33 cellular contexts compared by ENCODE assay signal in the genomic region with DNA sequence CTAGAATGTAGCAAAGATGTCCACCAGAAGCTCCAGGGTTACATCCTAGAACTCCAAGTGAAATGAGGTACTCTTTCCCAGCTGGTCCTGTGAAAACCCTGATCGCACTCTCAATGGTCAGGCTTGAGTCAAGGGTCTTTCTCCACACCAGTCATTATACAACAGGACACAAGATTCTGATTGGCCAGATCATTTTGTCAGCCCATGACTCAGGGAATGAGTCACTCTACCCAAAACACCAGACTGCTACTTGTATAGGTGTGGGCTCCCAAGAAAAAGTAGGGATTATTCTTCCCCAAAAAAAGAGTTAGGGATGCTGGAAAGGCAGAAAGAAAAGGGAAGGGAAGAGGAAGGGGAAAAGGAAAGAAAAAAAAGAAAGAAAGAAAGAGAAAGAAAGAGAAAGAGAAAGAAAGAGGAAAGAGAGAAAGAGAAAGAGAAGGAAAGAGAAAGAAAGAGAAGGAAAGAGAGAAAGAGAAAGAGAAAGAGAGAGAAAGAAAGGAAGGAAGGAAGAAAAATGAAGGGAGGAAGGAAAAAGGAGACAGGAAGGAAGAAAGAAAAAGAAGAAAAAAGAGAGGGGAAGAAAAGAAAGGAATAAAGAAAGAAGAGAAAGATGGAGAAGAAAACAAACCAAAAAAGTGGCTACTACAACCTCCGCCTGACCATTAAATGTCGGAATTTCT. TPM values are rescaled to one million over a fixed set of nuclear protein-coding genes. Genes with fewer than 3 reads are reported as not detected.
DNase-seq lines count a peak whose midpoint lies in the region; ATAC-seq and TF ChIP-seq lines count a peak whose summit lies in the region.
"Had no signal": no experiment of that assay in that cellular context is flagged by ENCODE, and none has a peak within 500 bp of the region (broad histone marks: within the 10 kb centered on the region; RNA-seq: fewer than 3 reads in every experiment).

No MANE protein-coding gene starts in this region.

- no peaks in the 10 kb centered on the region for H3K36me3 Mint-ChIP-seq in WTC11
- H3K36me3 Mint-ChIP-seq: mesothelial cell of epicardium; naive thymus-derived CD4-positive, alpha-beta T cell had no signal

- H3K27me3 Mint-ChIP-seq in WTC11 (ENCODE audit: low read depth): no peaks in the 10 kb centered on the region

- no peak overlapping the region for H3K27ac Mint-ChIP-seq in WTC11
- H3K27ac Mint-ChIP-seq: activated CD4-positive, alpha-beta T cell treated with anti-CD3 and anti-CD28 coated beads, Interleukin-2, amount 10 ng/mL, durations not matched to agents 7 days and 5 days; activated T-helper 1 cell treated with anti-CD3 and anti-CD28 coated beads, Interleukin-12 subunit alpha, Interleukin-12 subunit beta, Interleukin-2, Interleukin-4 antibody, amounts not matched to agents 30 ng/mL and 10 ng/mL and 1 ng/mL, durations not matched to agents 14 hours and 24 hours and 36 hours; mesothelial cell of epicardium; naive thymus-derived CD4-positive, alpha-beta T cell; T-helper 17 cell had no signal

- POLR2A ChIA-PET in WTC11 (lab: Charles Lee): no interaction called here

- CTCF ChIA-PET in WTC11 (lab: Charles Lee): interaction anchor here (1.0 kb wide), 1 partner anchor 18 kb away, joined by 6 read pairs; no protein-coding TSS in a partner anchor

- no peak for ATAC-seq in WTC11
- no peak for ATAC-seq in GM19023 (IDR thresholded peaks at IDR 0.05; ENCODE audit: unreplicated experiment)
- ATAC-seq: GM12878; left lobe of liver; naive thymus-derived CD4-positive, alpha-beta T cell; T-helper 17 cell had no signal

- no peak overlapping the region for H3K4me3 Mint-ChIP-seq in WTC11
- H3K4me3 Mint-ChIP-seq: activated CD4-positive, alpha-beta T cell treated with anti-CD3 and anti-CD28 coated beads, Interleukin-2, amount 10 ng/mL, durations not matched to agents 7 days and 5 days; activated T-helper 1 cell treated with anti-CD3 and anti-CD28 coated beads, Interleukin-12 subunit alpha, Interleukin-12 subunit beta, Interleukin-2, Interleukin-4 antibody, amounts not matched to agents 30 ng/mL and 10 ng/mL and 1 ng/mL, durations not matched to agents 14 hours and 24 hours and 36 hours; central memory CD8-positive, alpha-beta T cell; mesothelial cell of epicardium; naive thymus-derived CD4-positive, alpha-beta T cell; T-helper 17 cell had no signal

- DNase-seq in AG08396 (ENCODE audit: low spot score): peak; percentile 8
- peak; percentile 74 for DNase-seq in HT1080 (ENCODE audit: low read depth)
- DNase-seq in WTC11 (ENCODE audit: low spot score): no peak
- peak; percentile 39 for DNase-seq in fibroblast of peridontal ligament (ENCODE audit: extremely low read depth)
- no peak for DNase-seq in cerebellar cortex (ENCODE audit: low spot score)
- DNase-seq in NCI-H748 treated with DMSO at 0.1 percent for 48 hours (lab: John Stamatoyannopoulos, UW): no peak
- no peak for DNase-seq in DMS153 (lab: John Stamatoyannopoulos, UW)
- DNase-seq: ACHN; activated CD4-positive, alpha-beta T cell treated with anti-CD3 and anti-CD28 coated beads, Interleukin-2, amount 10 ng/mL, durations not matched to agents 7 days and 5 days; activated naive CD4-positive, alpha-beta T cell treated with anti-CD3 and anti-CD28 coated beads, Interleukin-2, amount 50 U/mL, for 16 hours; amygdala; C1 segment of cervical spinal cord; Caco-2; DMS79 treated with DMSO at 0.1 percent for 48 hours; dorsolateral prefrontal cortex; KBM-7; naive thymus-derived CD4-positive, alpha-beta T cell; NCI-H187; NCI-H526; occipital lobe; SK-N-SH; small intestine; stimulated activated CD4-positive, alpha-beta T cell treated with anti-CD3 and anti-CD28 coated beads, Interleukin-1b, Interleukin-23, amount 100 ng/mL, for 48 hours; T-helper 17 cell; testis; uterus; WERI-Rb-1 had no signal

- peaks cover 9% of the 10 kb centered on the region for H3K9me3 Mint-ChIP-seq in WTC11
- H3K9me3 Mint-ChIP-seq: activated T-helper 1 cell treated with anti-CD3 and anti-CD28 coated beads, Interleukin-12 subunit alpha, Interleukin-12 subunit beta, Interleukin-2, Interleukin-4 antibody, amounts not matched to agents 30 ng/mL and 10 ng/mL and 1 ng/mL, durations not matched to agents 14 hours and 24 hours and 36 hours; central memory CD8-positive, alpha-beta T cell had no signal

- no peak for TF ChIP-seq CTCF in WTC11 (IDR thresholded peaks at IDR 0.05)

- peaks cover 1% of the 10 kb centered on the region for H3K4me1 Mint-ChIP-seq in WTC11
- H3K4me1 Mint-ChIP-seq: activated CD4-positive, alpha-beta T cell treated with anti-CD3 and anti-CD28 coated beads, Interleukin-2, amount 10 ng/mL, durations not matched to agents 7 days and 5 days; central memory CD8-positive, alpha-beta T cell; mesothelial cell of epicardium; naive thymus-derived CD4-positive, alpha-beta T cell; T-helper 17 cell had no signal

TF ChIP-seq in WTC11, 78 proteins besides CTCF, POLR2A, EP300 and RAD21:
- TF ChIP-seq KAT7 (CRISPR knock-in tag; IDR thresholded peaks at IDR 0.05; ENCODE audit: borderline replicate concordance) (no peak), NFE2L1 (CRISPR knock-in tag; IDR thresholded peaks at IDR 0.05) (no peak), ZNF232 (CRISPR knock-in tag; IDR thresholded peaks at IDR 0.05) (no peak), ZMAT4 (CRISPR knock-in tag; IDR thresholded peaks at IDR 0.05) (no peak)
- TF ChIP-seq, protein P1, sequence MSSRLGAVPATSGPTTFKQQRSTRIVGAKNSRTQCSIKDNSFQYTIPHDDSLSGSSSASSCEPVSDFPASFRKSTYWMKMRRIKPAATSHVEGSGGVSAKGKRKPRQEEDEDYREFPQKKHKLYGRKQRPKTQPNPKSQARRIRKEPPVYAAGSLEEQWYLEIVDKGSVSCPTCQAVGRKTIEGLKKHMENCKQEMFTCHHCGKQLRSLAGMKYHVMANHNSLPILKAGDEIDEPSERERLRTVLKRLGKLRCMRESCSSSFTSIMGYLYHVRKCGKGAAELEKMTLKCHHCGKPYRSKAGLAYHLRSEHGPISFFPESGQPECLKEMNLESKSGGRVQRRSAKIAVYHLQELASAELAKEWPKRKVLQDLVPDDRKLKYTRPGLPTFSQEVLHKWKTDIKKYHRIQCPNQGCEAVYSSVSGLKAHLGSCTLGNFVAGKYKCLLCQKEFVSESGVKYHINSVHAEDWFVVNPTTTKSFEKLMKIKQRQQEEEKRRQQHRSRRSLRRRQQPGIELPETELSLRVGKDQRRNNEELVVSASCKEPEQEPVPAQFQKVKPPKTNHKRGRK (CRISPR knock-in tag; IDR thresholded peaks at IDR 0.05; ENCODE audit: borderline replicate concordance): peak; percentile 91; the same call in 1 of the 2 replicates

RNA-seq across cellular contexts. Expression of gene ANKEF1, which starts 30.5 kb away (rescaled TPM):
- total RNA-seq in HT1080 (2014; rRNA removed; shearing (Covaris generic)): 4.3 and 7.4 TPM in 2 replicates
- polyA plus RNA-seq in HT1080 (2015; cell fraction: cytosol; rRNA removed): 4.6 and 4.7 TPM in 2 replicates
- polyA plus RNA-seq in HT1080 (2015; cell fraction: nucleus; rRNA removed): 3.6 and 3.8 TPM in 2 replicates
- total RNA-seq in WTC11 (2021): 7.1 to 10.3 TPM (median 10.3 TPM) in 3 replicates

Comparison
In these comparisons a context has a peak if more than half of its experiments do, and no peak if none do; other contexts are left out.
1. DNase-seq: peak in AG08396 (single experiment), HT1080 (single experiment) and fibroblast of peridontal ligament (single experiment); none in WTC11 (single experiment), cerebellar cortex (single experiment), NCI-H748 treated with DMSO at 0.1 percent for 48 hours (single experiment) and DMS153 (single experiment).